In the genomic region with DNA sequence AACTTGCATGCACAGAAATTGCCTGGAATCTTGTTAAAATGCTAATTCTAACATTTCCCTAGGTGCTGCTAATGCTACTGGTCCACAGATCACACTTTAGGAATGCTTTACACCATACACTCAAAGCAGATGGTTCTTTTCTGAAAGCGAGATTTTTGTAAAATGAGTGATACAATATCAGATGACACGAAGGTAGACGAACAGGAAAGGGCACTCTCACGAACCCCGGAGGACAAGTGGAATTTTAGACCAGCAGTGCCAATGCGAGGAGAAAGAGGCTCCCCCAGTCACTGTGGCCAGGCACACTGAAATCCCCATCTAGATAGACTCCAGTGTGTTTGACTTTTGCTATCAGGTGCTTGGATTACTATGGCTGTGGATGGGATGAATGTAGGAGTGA, we compare ENCODE assay signal across 29 cellular contexts.
"Had no signal": no experiment of that assay in that cellular context is flagged by ENCODE, and none has a peak within 500 bp of the region (broad histone marks: within the 10 kb centered on the region; RNA-seq: fewer than 3 reads in every experiment).

No MANE protein-coding gene starts in this region.

- H3K4me3 ChIP-seq: dorsolateral prefrontal cortex, gastrocnemius medialis, heart left ventricle, left lung, mucosa of descending colon, smooth muscle cell, thyroid gland had no signal

- H3K27ac Mint-ChIP-seq: mesothelial cell of epicardium; natural killer cell treated with Interleukin-12 subunit alpha and Interleukin-12 subunit beta and Interleukin-15 and Interleukin-18, amount 100 ng/mL, for 72 hours; progenitor cell of endocrine pancreas; stimulated activated naive CD8-positive, alpha-beta T cell treated with anti-CD3 and anti-CD28 coated beads, Interleukin-15, amount 100 ng/mL, for 72 hours; type B pancreatic cell had no signal

- H3K27me3 Mint-ChIP-seq: naive B cell; natural killer cell treated with Interleukin-12 subunit alpha and Interleukin-12 subunit beta and Interleukin-15 and Interleukin-18, amount 100 ng/mL, for 72 hours; progenitor cell of endocrine pancreas; stimulated activated naive CD8-positive, alpha-beta T cell treated with anti-CD3 and anti-CD28 coated beads, Interleukin-15, amount 100 ng/mL, for 72 hours; type B pancreatic cell had no signal

- H3K9me3 ChIP-seq: gastrocnemius medialis, heart left ventricle, left lung, mucosa of descending colon, neutrophil, thyroid gland had no signal

- H3K27ac ChIP-seq: dorsolateral prefrontal cortex, epithelial cell of prostate, gastrocnemius medialis, heart left ventricle, left lung, neutrophil, parathyroid adenoma, thyroid gland had no signal

- H3K27me3 ChIP-seq: dorsolateral prefrontal cortex, gastrocnemius medialis, heart left ventricle, left lung, neutrophil, thyroid gland had no signal

- H3K9ac ChIP-seq: parathyroid adenoma had no signal

- H3K4me1 Mint-ChIP-seq: mesothelial cell of epicardium, naive B cell, neural crest cell had no signal

- H3K36me3 ChIP-seq: neutrophil, thyroid gland had no signal

- H3K9me3 Mint-ChIP-seq: mesothelial cell of epicardium; naive B cell; natural killer cell treated with Interleukin-12 subunit alpha and Interleukin-12 subunit beta and Interleukin-15 and Interleukin-18, amount 100 ng/mL, for 72 hours; neural crest cell; stimulated activated naive CD8-positive, alpha-beta T cell treated with anti-CD3 and anti-CD28 coated beads, Interleukin-15, amount 100 ng/mL, for 72 hours had no signal

- ATAC-seq: esophagus mucosa; gastrocnemius medialis; heart left ventricle; left cardiac atrium; left lung; mucosa of descending colon; natural killer cell treated with Interleukin-12 subunit alpha and Interleukin-12 subunit beta and Interleukin-15 and Interleukin-18, amount 100 ng/mL, for 72 hours; sciatic nerve; stimulated activated naive CD8-positive, alpha-beta T cell treated with anti-CD3 and anti-CD28 coated beads, Interleukin-15, amount 100 ng/mL, for 72 hours had no signal

- H2AFZ ChIP-seq: parathyroid adenoma had no signal

- H3K4me3 Mint-ChIP-seq: mesothelial cell of epicardium; natural killer cell treated with Interleukin-12 subunit alpha and Interleukin-12 subunit beta and Interleukin-15 and Interleukin-18, amount 100 ng/mL, for 72 hours; neural crest cell; stimulated activated naive CD8-positive, alpha-beta T cell treated with anti-CD3 and anti-CD28 coated beads, Interleukin-15, amount 100 ng/mL, for 72 hours; type B pancreatic cell had no signal

- H3K4me1 ChIP-seq: gastrocnemius medialis, heart left ventricle, left lung, parathyroid adenoma, thyroid gland had no signal

- DNase-seq: dorsolateral prefrontal cortex; effector CD4-positive, alpha-beta T cell; foreskin fibroblast; gastrocnemius medialis; heart left ventricle; hippocampal formation; left cardiac atrium; left lung; mesenchymal stem cell; mucosa of descending colon; naive B cell; stimulated activated CD4-positive, alpha-beta T cell treated with anti-CD3 and anti-CD28 coated beads, Interleukin-12 subunit alpha, Interleukin-12 subunit beta, amount 100 ng/mL, for 4 hours; stimulated activated CD4-positive, alpha-beta T cell treated with anti-CD3 and anti-CD28 coated beads, Interleukin-1b, Interleukin-23, amount 100 ng/mL, for 48 hours; stimulated activated CD4-positive, alpha-beta T cell treated with anti-CD3 and anti-CD28 coated beads, Interleukin-4, amount 100 ng/mL, for 1 hour; stimulated activated CD8-positive, alpha-beta memory T cell treated with anti-CD3 and anti-CD28 coated beads, Interleukin-4, amount 100 ng/mL, for 48 hours; stimulated activated naive CD4-positive, alpha-beta T cell; stimulated activated naive CD8-positive, alpha-beta T cell treated with anti-CD3 and anti-CD28 coated beads, Interleukin-15, amount 100 ng/mL, for 72 hours; thyroid gland had no signal

- H3K4me2 ChIP-seq: smooth muscle cell had no signal
